Comparison of ENCODE assay signal across 8 cellular contexts in genomic region chr3:161914703-161915102, GRCh38.
DNase-seq lines count a peak whose midpoint lies in the region; ATAC-seq and TF ChIP-seq lines count a peak whose summit lies in the region.

No MANE protein-coding gene starts in this region.

- no peak for TF ChIP-seq POLR2A in NB4 (IDR thresholded peaks at IDR 0.05; ENCODE audit: extremely low read depth, insufficient read length)

- DNase-seq in AG09309 (ENCODE audit: low read depth) (no peak), NB4 (ENCODE audit: low read depth) (peak; percentile 4), adipocyte (ENCODE audit: low read depth) (peak; percentile 39), iPS-NIHi7 (ENCODE audit: extremely low spot score) (peak; percentile 63), NCI-H1436 treated with DMSO at 0.1 percent for 48 hours (lab: John Stamatoyannopoulos, UW) (no peak)
- no peak for DNase-seq in activated CD8-positive, alpha-beta memory T cell treated with anti-CD3 and anti-CD28 coated beads, Interleukin-2, amount 50 U/mL, for 48 hours

- H3K4me1 ChIP-seq in adipocyte (ENCODE audit: control insufficient read depth, insufficient read depth, low read length) = peaks cover 21% of the 10 kb centered on the region

- H3K9ac ChIP-seq in adipocyte (ENCODE audit: low read length) = peak overlapping the region; percentile 8

- no peaks in the 10 kb centered on the region for H3K9me3 ChIP-seq in adipocyte (ENCODE audit: control insufficient read depth, low read length)

- ATAC-seq in HG03139 (IDR thresholded peaks at IDR 0.05; ENCODE audit: unreplicated experiment) (no peak), GM21786 (IDR thresholded peaks at IDR 0.05; ENCODE audit: unreplicated experiment) (no peak)

- H3K27me3 ChIP-seq in adipocyte (replicated peaks; ENCODE audit: control insufficient read depth, insufficient read depth, low read length) = no peaks in the 10 kb centered on the region

- no peaks in the 10 kb centered on the region for H3K36me3 ChIP-seq in adipocyte (ENCODE audit: control insufficient read depth, insufficient read depth, low read length, severe bottlenecking)

- TF ChIP-seq CTCF in AG09309 (IDR thresholded peaks at IDR 0.05; ENCODE audit: control insufficient read depth, insufficient read depth, low read depth, low read length, missing control alignments) = peak; percentile 72
- TF ChIP-seq CTCF in NB4 (IDR thresholded peaks at IDR 0.05; ENCODE audit: low read depth, low read length) = no peak

- no peak overlapping the region for H3K4me3 ChIP-seq in AG09309 (ENCODE audit: control insufficient read depth, low read depth, low read length)
- H3K4me3 ChIP-seq in NB4 (ENCODE audit: low read depth, low read length) = no peak overlapping the region
- peak overlapping the region; percentile 51 for H3K4me3 ChIP-seq in adipocyte (ENCODE audit: low read length)

Comparison
In these comparisons a context has a peak if more than half of its experiments do, and no peak if none do; other contexts are left out.
1. DNase-seq: peak in NB4 (single experiment), adipocyte (single experiment) and iPS-NIHi7 (single experiment); none in AG09309 (single experiment), activated CD8-positive, alpha-beta memory T cell treated with anti-CD3 and anti-CD28 coated beads, Interleukin-2, amount 50 U/mL, for 48 hours (single experiment) and NCI-H1436 treated with DMSO at 0.1 percent for 48 hours (single experiment).